ENCODE assay signal across 1 cellular context in the genomic region with DNA sequence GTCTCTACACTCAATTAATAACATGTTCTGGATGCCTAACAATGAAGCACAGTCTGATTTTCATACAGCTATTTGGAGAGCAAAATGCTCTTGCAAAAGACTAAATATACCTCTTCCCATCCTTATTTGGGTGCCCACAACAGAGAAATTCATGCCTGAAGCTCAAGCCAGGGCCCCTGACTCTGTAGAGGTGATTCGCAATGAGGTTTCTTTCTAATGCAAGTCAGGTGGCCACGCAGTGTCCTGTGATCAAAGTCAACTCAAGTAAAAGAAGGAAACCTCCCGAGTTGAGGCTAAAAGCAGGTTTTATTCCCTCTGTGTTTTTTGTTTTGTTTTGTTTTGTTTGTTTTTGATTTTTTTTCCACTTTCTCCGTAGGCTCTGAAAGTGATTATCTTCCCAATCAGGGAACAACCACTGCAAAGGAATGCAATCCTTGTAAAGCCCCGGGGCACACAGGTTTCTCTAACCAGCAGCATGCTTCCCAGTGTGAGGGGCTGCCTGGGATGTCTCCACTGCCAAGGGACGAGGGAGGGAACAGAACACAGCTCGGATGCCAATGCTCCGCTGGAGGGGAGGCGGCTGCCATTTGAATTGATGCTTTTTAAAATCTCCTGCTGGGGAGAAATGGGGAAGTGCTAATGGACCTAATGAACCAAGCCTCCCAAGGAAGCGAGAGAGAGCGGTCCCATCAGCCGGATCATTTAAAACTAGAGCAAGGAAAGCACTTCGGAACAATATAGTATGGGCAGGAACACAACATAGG.
A peak's percentile ranks its signal among the peaks of the same experiment; 100 is the strongest.
TF ChIP-seq lines count a peak whose summit lies in the region.

No MANE protein-coding gene starts in this region.

TF ChIP-seq in K562, 482 proteins besides CTCF, POLR2A, EP300 and RAD21:
- TF ChIP-seq ZNF445 (CRISPR knock-in tag; IDR thresholded peaks at IDR 0.05; ENCODE audit: low read depth) (no peak), ATF1 (CRISPR knock-in tag; IDR thresholded peaks at IDR 0.05) (no peak), ATF1 (tag; IDR thresholded peaks at IDR 0.05) (no peak), MECOM (CRISPR knock-in tag; IDR thresholded peaks at IDR 0.05) (no peak), TAF7 (tag; IDR thresholded peaks at IDR 0.05) (no peak), ZNF41 (CRISPR knock-in tag; conservative IDR thresholded peaks at IDR 0.05) (no peak), SPI1 (IDR thresholded peaks at IDR 0.05; ENCODE audit: borderline replicate concordance, low read depth, low read length) (peak; percentile 54; the same call in 1 of the 2 replicates), TCF7 (IDR thresholded peaks at IDR 0.05; ENCODE audit: borderline replicate concordance) (no peak), ZNF589 (CRISPR knock-in tag; IDR thresholded peaks at IDR 0.05; ENCODE audit: low read depth) (no peak)
